Comparison of ENCODE assay signal across 1 cellular context in the genomic region with DNA sequence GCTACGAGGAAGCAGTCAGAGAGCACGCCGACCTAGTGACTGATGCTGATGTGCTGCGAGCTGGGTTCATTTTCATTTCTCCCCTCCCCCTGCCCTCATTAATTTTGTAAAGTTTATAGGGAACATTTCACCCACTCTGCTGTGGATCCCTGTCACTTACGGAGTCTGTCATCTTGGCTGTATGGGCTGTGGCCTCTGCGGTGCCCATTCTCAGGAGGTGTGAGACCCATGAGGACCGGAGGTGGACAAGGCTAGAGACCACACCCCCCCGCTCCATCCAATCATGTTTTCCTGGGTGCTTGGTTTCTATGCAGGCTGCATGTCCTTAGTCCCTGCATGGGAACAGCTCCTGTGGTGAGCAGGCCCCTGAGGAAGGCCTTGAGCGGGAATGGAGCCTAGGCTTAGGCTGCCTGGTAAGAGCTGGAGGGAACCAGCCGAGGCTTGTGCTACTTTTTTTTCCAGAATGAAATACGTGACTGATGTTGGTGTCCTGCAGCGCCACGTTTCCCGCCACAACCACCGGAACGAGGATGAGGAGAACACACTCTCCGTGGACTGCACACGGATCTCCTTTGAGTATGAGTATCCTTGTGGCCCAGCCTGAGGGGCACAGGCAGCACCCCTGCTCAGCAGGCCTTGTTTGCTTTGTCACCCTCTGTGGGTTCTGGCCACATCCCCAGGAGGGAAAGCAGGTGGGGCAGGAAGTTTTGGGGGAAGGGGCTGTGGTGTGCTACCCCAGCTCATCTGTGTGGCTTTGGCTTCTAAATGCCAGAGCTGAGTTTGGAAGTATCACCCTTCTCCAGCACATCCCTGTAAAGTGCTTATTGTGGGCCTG.
TF ChIP-seq lines count a peak whose summit lies in the region.

No MANE protein-coding gene starts in this region.

TF ChIP-seq in H1, 55 proteins besides CTCF, POLR2A, EP300 and RAD21:
- TF ChIP-seq RFX5 (IDR thresholded peaks at IDR 0.05; ENCODE audit: borderline replicate concordance, low read depth, low read length), result peak; percentile 12; the same call in 1 of the 2 replicates
- no peak for TF ChIP-seq JUND (IDR thresholded peaks at IDR 0.05; ENCODE audit: low read length)
- TF ChIP-seq RBBP5 (IDR thresholded peaks at IDR 0.05; ENCODE audit: borderline replicate concordance, low read depth, low read length), result no peak
